In genomic region chr5:113223831-113224604, GRCh38 we compare ENCODE assay signal across 22 cellular contexts.
DNase-seq lines count a peak whose midpoint lies in the region; ATAC-seq, FAIRE-seq and TF ChIP-seq lines count a peak whose summit lies in the region.
"Had no signal": no experiment of that assay in that cellular context is flagged by ENCODE, and none has a peak within 500 bp of the region (broad histone marks: within the 10 kb centered on the region; RNA-seq: fewer than 3 reads in every experiment).

No MANE protein-coding gene starts in this region.

- H3K79me2 ChIP-seq in astrocyte (ENCODE audit: insufficient read depth, low read length) = peaks cover 8% of the 10 kb centered on the region

- no peak for TF ChIP-seq CTCF in heart left ventricle (IDR thresholded peaks at IDR 0.05)
- no peak for TF ChIP-seq CTCF in astrocyte (IDR thresholded peaks at IDR 0.05; ENCODE audit: insufficient read depth, low read depth, low read length)

- H3K27ac ChIP-seq in heart left ventricle (peak overlapping the region; percentile 5 to 70 (median 44)), astrocyte (ENCODE audit: low read depth, low read length) (peak overlapping the region; percentile 2)
- H3K27ac ChIP-seq: 22Rv1 had no signal

- ATAC-seq in heart left ventricle = peak in 2 of 4 donors; percentile 17 to 32
- ATAC-seq in sciatic nerve = peak; percentile 23

- H3K27me3 Mint-ChIP-seq in astrocyte (ENCODE audit: low read depth, unreplicated experiment) = no peaks in the 10 kb centered on the region
- H3K27me3 Mint-ChIP-seq: CD4-positive, CD25-positive, alpha-beta regulatory T cell had no signal

- H3K36me3 Mint-ChIP-seq in astrocyte (ENCODE audit: low read depth, unreplicated experiment) = peaks cover 3% of the 10 kb centered on the region
- H3K36me3 Mint-ChIP-seq: CD4-positive, CD25-positive, alpha-beta regulatory T cell had no signal

- H3K4me3 Mint-ChIP-seq in astrocyte (ENCODE audit: unreplicated experiment) = no peak overlapping the region
- H3K4me3 Mint-ChIP-seq: B cell; CD4-positive, CD25-positive, alpha-beta regulatory T cell had no signal

- 67 to 77% (median 73%) methylated on average over 13 of the region's 13 CpGs for WGBS in heart left ventricle, 4 donors

- intact Hi-C loops in heart left ventricle (cut with DNase I) (no loop called here), cardiac septum (cut with DNase I) (no loop called here), sciatic nerve (cut with DNase I) (no loop called here), posterior cingulate gyrus (cut with DNase I) (no loop called here)

- no peaks in the 10 kb centered on the region for H3K27me3 ChIP-seq in heart left ventricle
- H3K27me3 ChIP-seq in astrocyte (ENCODE audit: insufficient read depth, low read length) = no peaks in the 10 kb centered on the region

- TF ChIP-seq POLR2A in heart left ventricle (IDR thresholded peaks at IDR 0.05) = no peak

- H4K20me1 ChIP-seq in astrocyte (ENCODE audit: insufficient read depth, low read length) = no peaks in the 10 kb centered on the region

- H3K27ac Mint-ChIP-seq in astrocyte (ENCODE audit: unreplicated experiment) = peak overlapping the region; percentile 64
- H3K27ac Mint-ChIP-seq: B cell; CD4-positive, CD25-positive, alpha-beta regulatory T cell had no signal

- FAIRE-seq in astrocyte (lab: Jason Lieb, UNC) = no peak
- FAIRE-seq: GM12892, RCC 7860 had no signal

- H2AFZ ChIP-seq in astrocyte (ENCODE audit: low read depth, low read length) = no peak overlapping the region

- DNase-seq in heart left ventricle (no peak), cardiac septum (ENCODE audit: low spot score) (no peak), astrocyte (ENCODE audit: low read depth) (no peak), kidney tubule cell (ENCODE audit: low spot score) (peak; percentile 34), sciatic nerve (ENCODE audit: low spot score) (no peak), posterior cingulate gyrus (no peak), nucleus accumbens (lab: John Stamatoyannopoulos, UW) (no peak)
- no peak for DNase-seq in stimulated activated CD4-positive, alpha-beta T cell treated with anti-CD3 and anti-CD28 coated beads, Interleukin-4, amount 100 ng/mL, for 4 hours
- DNase-seq: Caco-2; CD4-positive, CD25-positive, alpha-beta regulatory T cell; DMS153; GOT3; MG63; NCI-H1092 treated with DMSO at 0.1 percent for 48 hours; NCI-H1694; NCI-H2107; NCI-H2227 treated with DMSO at 0.1 percent for 48 hours; NCI-H524 treated with DMSO at 0.1 percent for 48 hours had no signal

- H3K4me1 Mint-ChIP-seq in astrocyte (ENCODE audit: low read depth, unreplicated experiment) = peaks cover 40% of the 10 kb centered on the region
- H3K4me1 Mint-ChIP-seq: B cell; CD4-positive, CD25-positive, alpha-beta regulatory T cell had no signal

- H3K4me2 ChIP-seq in astrocyte (ENCODE audit: low read length) = peak overlapping the region; percentile 34

- H3K4me3 ChIP-seq in heart left ventricle = no peak overlapping the region
- no peak overlapping the region for H3K4me3 ChIP-seq in astrocyte (ENCODE audit: insufficient read depth, low read depth, low read length)
- H3K4me3 ChIP-seq: MG63 had no signal

- no peaks in the 10 kb centered on the region for H3K9me3 Mint-ChIP-seq in astrocyte (ENCODE audit: unreplicated experiment)

- H3K9me3 ChIP-seq in heart left ventricle (no peaks in the 10 kb centered on the region), astrocyte (ENCODE audit: insufficient read depth, low read depth, low read length) (no peaks in the 10 kb centered on the region)

- H3K4me1 ChIP-seq in heart left ventricle (peaks cover 0 to 50% (median 26%) of the 10 kb centered on the region in 12 donors), astrocyte (ENCODE audit: insufficient read depth, low read length) (peaks cover 18% of the 10 kb centered on the region)
- H3K4me1 ChIP-seq: Caco-2 had no signal

- H3K9ac ChIP-seq in astrocyte (ENCODE audit: low read length) = no peak overlapping the region

- H3K36me3 ChIP-seq in heart left ventricle = no peaks in the 10 kb centered on the region
- H3K36me3 ChIP-seq in astrocyte (ENCODE audit: insufficient read depth, low read length) = no peaks in the 10 kb centered on the region
- H3K36me3 ChIP-seq: MG63 had no signal
